In the genomic region with DNA sequence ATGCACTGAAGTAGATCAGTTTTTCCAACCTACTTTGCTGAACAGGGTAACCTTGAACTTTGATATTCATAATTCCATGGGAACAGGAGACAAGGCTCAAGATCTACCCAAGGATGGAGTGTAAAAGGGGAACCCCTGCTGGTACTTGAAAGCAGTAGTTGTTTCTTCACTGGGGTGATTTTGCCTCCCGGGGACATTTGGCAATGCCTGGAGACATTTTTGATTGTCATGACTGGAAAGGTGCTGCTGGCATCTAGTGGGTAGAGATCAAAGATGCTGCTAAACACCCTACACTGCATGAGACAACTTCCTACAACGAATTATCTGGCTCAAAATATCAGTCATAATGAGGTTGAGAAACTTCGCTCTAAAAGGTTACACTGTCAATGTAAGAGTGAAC, we compare ENCODE assay signal across 14 cellular contexts.
DNase-seq lines count a peak whose midpoint lies in the region; ATAC-seq and TF ChIP-seq lines count a peak whose summit lies in the region.
"Had no signal": no experiment of that assay in that cellular context is flagged by ENCODE, and none has a peak within 500 bp of the region (broad histone marks: within the 10 kb centered on the region; RNA-seq: fewer than 3 reads in every experiment).

No MANE protein-coding gene starts in this region.

- no TSS peak for BruUV-seq in PC-9 (replicated peaks; lab: Mats Ljungman, UMichigan)

- H3K9me3 ChIP-seq in PC-9 (ENCODE audit: insufficient read depth, low read depth): no peaks in the 10 kb centered on the region
- H3K9me3 ChIP-seq: testis had no signal

- H3K4me3 ChIP-seq in PC-9: no peak overlapping the region
- H3K4me3 ChIP-seq: testis had no signal

- no peaks in the 10 kb centered on the region for H4K20me1 ChIP-seq in PC-9 (ENCODE audit: insufficient read depth)

- H3K4me1 ChIP-seq in PC-9 (replicated peaks; ENCODE audit: insufficient read depth): no peaks in the 10 kb centered on the region
- H3K4me1 ChIP-seq: testis had no signal

- DNase-seq in SIG-M5 treated with dmso at 0.1 percent for 504 hours (lab: John Stamatoyannopoulos, UW; ENCODE audit: unreplicated experiment) (peak; percentile 18), SIG-M5 (lab: John Stamatoyannopoulos, UW) (no peak), PC-9 (peak; percentile 30 to 43), epithelial cell of prostate (ENCODE audit: low read depth, low spot score) (peak; percentile 2), renal cortical epithelial cell (ENCODE audit: low read depth) (peak; percentile 63), NCI-H1930 (lab: John Stamatoyannopoulos, UW) (no peak)
- DNase-seq in effector CD4-positive, alpha-beta T cell: no peak
- no peak for DNase-seq in stimulated activated effector memory CD8-positive, alpha-beta T cell treated with anti-CD3 and anti-CD28 coated beads, Interleukin-12 subunit alpha, Interleukin-12 subunit beta, amount 100 ng/mL, for 72 hours (ENCODE audit: low spot score in 2 of 2)
- DNase-seq: activated naive CD4-positive, alpha-beta T cell treated with anti-CD3 and anti-CD28 coated beads, Interleukin-2, amount 10 ng/mL, durations not matched to agents 7 days and 5 days; GDM1; NCI-H146; testis had no signal

- no peak overlapping the region for H2AFZ ChIP-seq in PC-9

- peaks cover 8% of the 10 kb centered on the region for H3K9me3 Mint-ChIP-seq in stimulated activated effector memory CD8-positive, alpha-beta T cell treated with anti-CD3 and anti-CD28 coated beads, Interleukin-12 subunit alpha, Interleukin-12 subunit beta, amount 100 ng/mL, for 72 hours

- no peak overlapping the region for H3K4me2 ChIP-seq in PC-9

- no peak for ATAC-seq in stimulated activated effector memory CD8-positive, alpha-beta T cell treated with anti-CD3 and anti-CD28 coated beads, Interleukin-12 subunit alpha, Interleukin-12 subunit beta, amount 100 ng/mL, for 72 hours

- H3K4me1 Mint-ChIP-seq in stimulated activated effector memory CD8-positive, alpha-beta T cell treated with anti-CD3 and anti-CD28 coated beads, Interleukin-12 subunit alpha, Interleukin-12 subunit beta, amount 100 ng/mL, for 72 hours: no peaks in the 10 kb centered on the region
- H3K4me1 Mint-ChIP-seq: activated naive CD4-positive, alpha-beta T cell treated with anti-CD3 and anti-CD28 coated beads, Interleukin-2, amount 10 ng/mL, durations not matched to agents 7 days and 5 days; memory B cell had no signal

- no peak overlapping the region for H3K27ac Mint-ChIP-seq in stimulated activated effector memory CD8-positive, alpha-beta T cell treated with anti-CD3 and anti-CD28 coated beads, Interleukin-12 subunit alpha, Interleukin-12 subunit beta, amount 100 ng/mL, for 72 hours
- H3K27ac Mint-ChIP-seq: activated naive CD4-positive, alpha-beta T cell treated with anti-CD3 and anti-CD28 coated beads, Interleukin-2, amount 10 ng/mL, durations not matched to agents 7 days and 5 days; memory B cell had no signal

- POLR2A ChIA-PET in PC-9 (lab: Charles Lee; ENCODE audit: unreplicated experiment): no interaction called here

- TF ChIP-seq CTCF in PC-9 (conservative IDR thresholded peaks at IDR 0.05): 0 out of 2 replicates have a peak, but pooled peaks have one; percentile 23

- H3K36me3 ChIP-seq in PC-9 (ENCODE audit: low read depth): no peaks in the 10 kb centered on the region

- no peaks in the 10 kb centered on the region for H3K27me3 ChIP-seq in PC-9 (ENCODE audit: insufficient read depth, low read depth)
- H3K27me3 ChIP-seq: testis had no signal

- no peaks in the 10 kb centered on the region for H3K9me2 ChIP-seq in PC-9 (ENCODE audit: insufficient read depth)

- H3K4me3 Mint-ChIP-seq in stimulated activated effector memory CD8-positive, alpha-beta T cell treated with anti-CD3 and anti-CD28 coated beads, Interleukin-12 subunit alpha, Interleukin-12 subunit beta, amount 100 ng/mL, for 72 hours: no peak overlapping the region
- H3K4me3 Mint-ChIP-seq: activated naive CD4-positive, alpha-beta T cell treated with anti-CD3 and anti-CD28 coated beads, Interleukin-2, amount 10 ng/mL, durations not matched to agents 7 days and 5 days; memory B cell had no signal

- CTCF ChIA-PET in PC-9 (lab: Charles Lee): no interaction called here

- intact Hi-C loops in PC-9 (cut with micrococcal nuclease; ENCODE audit: unreplicated experiment): loop anchor here (5.0 kb wide), 1 partner anchor 328 kb away; no protein-coding TSS in a partner anchor

- no peaks in the 10 kb centered on the region for H3F3A ChIP-seq in PC-9 (ENCODE audit: insufficient read depth, low read depth)

- no peaks in the 10 kb centered on the region for H3K36me3 Mint-ChIP-seq in stimulated activated effector memory CD8-positive, alpha-beta T cell treated with anti-CD3 and anti-CD28 coated beads, Interleukin-12 subunit alpha, Interleukin-12 subunit beta, amount 100 ng/mL, for 72 hours
- H3K36me3 Mint-ChIP-seq: activated naive CD4-positive, alpha-beta T cell treated with anti-CD3 and anti-CD28 coated beads, Interleukin-2, amount 10 ng/mL, durations not matched to agents 7 days and 5 days; memory B cell had no signal

- H3K27ac ChIP-seq in PC-9 (no peak overlapping the region), epithelial cell of prostate (no peak overlapping the region)
- H3K27ac ChIP-seq: HL-60, testis had no signal

- no peaks in the 10 kb centered on the region for H3K79me2 ChIP-seq in PC-9 (ENCODE audit: low read depth)

Comparison
In these comparisons a context has a peak if more than half of its experiments do, and no peak if none do; other contexts are left out.
1. DNase-seq: peak in SIG-M5 treated with dmso at 0.1 percent for 504 hours (single experiment), PC-9 (2 of 2), epithelial cell of prostate (single experiment) and renal cortical epithelial cell (single experiment); none in SIG-M5 (single experiment), NCI-H1930 (0 of 2), effector CD4-positive, alpha-beta T cell (single experiment) and stimulated activated effector memory CD8-positive, alpha-beta T cell treated with anti-CD3 and anti-CD28 coated beads, Interleukin-12 subunit alpha, Interleukin-12 subunit beta, amount 100 ng/mL, for 72 hours (0 of 2).